ENCODE assay signal across 8 cellular contexts in genomic region chr12:124565071-124565491, GRCh38. TPM values are rescaled to one million over a fixed set of nuclear protein-coding genes. Genes with fewer than 3 reads are reported as not detected.
DNase-seq lines count a peak whose midpoint lies in the region; ATAC-seq and TF ChIP-seq lines count a peak whose summit lies in the region.

No MANE protein-coding gene starts in this region.

- H3K27ac ChIP-seq in SJSA1 (no peak overlapping the region), foreskin keratinocyte (no peak overlapping the region)

- peaks cover 15% of the 10 kb centered on the region for H3K4me1 Mint-ChIP-seq in endothelial cell (ENCODE audit: unreplicated experiment)

- no peak overlapping the region for H3K27ac Mint-ChIP-seq in endothelial cell (ENCODE audit: unreplicated experiment)

- no peak for ATAC-seq in foreskin keratinocyte
- no peak for ATAC-seq in HG03460 (IDR thresholded peaks at IDR 0.05; ENCODE audit: unreplicated experiment)

- H3K9me3 Mint-ChIP-seq in endothelial cell (ENCODE audit: unreplicated experiment), result no peaks in the 10 kb centered on the region

- H3K4me3 Mint-ChIP-seq in endothelial cell (ENCODE audit: unreplicated experiment), result no peak overlapping the region

- H3K27me3 ChIP-seq in SJSA1 (replicated peaks) (no peaks in the 10 kb centered on the region), foreskin keratinocyte (no peaks in the 10 kb centered on the region)

- H3K4me1 ChIP-seq in SJSA1 (replicated peaks) (peaks cover 38% of the 10 kb centered on the region), foreskin keratinocyte (peaks cover 36% of the 10 kb centered on the region)

- TF ChIP-seq CTCF in foreskin keratinocyte (conservative IDR thresholded peaks at IDR 0.05) (peak; percentile 9), retinal pigment epithelial cell (conservative IDR thresholded peaks at IDR 0.05; ENCODE audit: low read depth, low read length) (no peak), endothelial cell (IDR thresholded peaks at IDR 0.05; ENCODE audit: unreplicated experiment) (no peak)

- DNase-seq in SJSA1 (ENCODE audit: low read depth in 1 of 2, low spot score in 2 of 2) (peak in 1 of 2 experiments; percentile 64), foreskin keratinocyte (no peak), retinal pigment epithelial cell (ENCODE audit: low read depth) (no peak), OCI-M2 (lab: John Stamatoyannopoulos, UW; ENCODE audit: unreplicated experiment) (no peak), endothelial cell (ENCODE audit: low spot score) (no peak)
- DNase-seq in activated CD4-positive, CD25-positive, alpha-beta regulatory T cell treated with anti-CD3 and anti-CD28 coated beads, Interleukin-2, amount 50 U/mL, for 72 hours, result no peak

- H3K4me3 ChIP-seq in GM08714 (ENCODE audit: low read length) (peak overlapping the region; percentile 3; the same call in 1 of the 2 replicates), SJSA1 (peak overlapping the region; percentile 98), retinal pigment epithelial cell (ENCODE audit: low read length) (peak overlapping the region; percentile 84)

- no peaks in the 10 kb centered on the region for H3K36me3 Mint-ChIP-seq in endothelial cell (ENCODE audit: low read depth, unreplicated experiment)

- peaks cover 26% of the 10 kb centered on the region for H3K36me3 ChIP-seq in SJSA1

- peaks cover 4% of the 10 kb centered on the region for H3K27me3 Mint-ChIP-seq in endothelial cell (ENCODE audit: unreplicated experiment)

- no peaks in the 10 kb centered on the region for H3K9me3 ChIP-seq in SJSA1 (replicated peaks)

RNA-seq across cellular contexts. Expression of gene NCOR2, which starts 2.3 kb away (rescaled TPM):
- 40.0 and 44.3 TPM in 2 replicates for total RNA-seq in SJSA1 (2014; rRNA removed; shearing (Covaris generic))
- total RNA-seq in foreskin keratinocyte (49.8 and 61.0 TPM in 2 replicates), endothelial cell (ENCODE audit: unreplicated experiment) (132 TPM)
- polyA plus RNA-seq in foreskin keratinocyte, result 32.1 and 38.1 TPM in 2 replicates

Comparison
In these comparisons a context has a peak if more than half of its experiments do, and no peak if none do; other contexts are left out.
1. H3K4me3 ChIP-seq: peak in every context shown above with its lines; median percentile 98 in SJSA1; 84 in retinal pigment epithelial cell; 3 in GM08714.